In genomic region chr13:74006666-74007065, GRCh38 we compare ENCODE assay signal across 23 cellular contexts.
DNase-seq lines count a peak whose midpoint lies in the region; ATAC-seq, FAIRE-seq and TF ChIP-seq lines count a peak whose summit lies in the region.
"Had no signal": no experiment of that assay in that cellular context is flagged by ENCODE, and none has a peak within 500 bp of the region (broad histone marks: within the 10 kb centered on the region; RNA-seq: fewer than 3 reads in every experiment).

No MANE protein-coding gene starts in this region.

- no peak overlapping the region for H3K4me3 Mint-ChIP-seq in activated CD4-positive, alpha-beta T cell treated with anti-CD3 and anti-CD28 coated beads for 36 hours
- H3K4me3 Mint-ChIP-seq in astrocyte (ENCODE audit: unreplicated experiment), result no peak overlapping the region
- H3K4me3 Mint-ChIP-seq in naive thymus-derived CD4-positive, alpha-beta T cell, result peak overlapping the region in 4 of 10 donors; percentile 2 to 59 (median 20)
- H3K4me3 Mint-ChIP-seq: CD8-positive, alpha-beta memory T cell had no signal

- H3K4me1 ChIP-seq in HEK293 (ENCODE audit: control insufficient read depth, insufficient read depth, low read length) (no peaks in the 10 kb centered on the region), astrocyte (ENCODE audit: insufficient read depth, low read length) (no peaks in the 10 kb centered on the region)
- peaks cover 7 to 10% of the 10 kb centered on the region in 2 donors for H3K4me1 ChIP-seq in naive thymus-derived CD4-positive, alpha-beta T cell (ENCODE audit: control insufficient read depth in 2 of 2, insufficient read depth in 2 of 2, low read length in 2 of 2)

- H3K27me3 Mint-ChIP-seq in activated CD4-positive, alpha-beta T cell treated with anti-CD3 and anti-CD28 coated beads for 36 hours, result no peaks in the 10 kb centered on the region
- no peaks in the 10 kb centered on the region for H3K27me3 Mint-ChIP-seq in astrocyte (ENCODE audit: low read depth, unreplicated experiment)
- H3K27me3 Mint-ChIP-seq in naive thymus-derived CD4-positive, alpha-beta T cell, result no peaks in the 10 kb centered on the region
- H3K27me3 Mint-ChIP-seq: CD8-positive, alpha-beta memory T cell had no signal

- peak overlapping the region; percentile 10 for H3K27ac Mint-ChIP-seq in activated CD4-positive, alpha-beta T cell treated with anti-CD3 and anti-CD28 coated beads for 36 hours
- no peak overlapping the region for H3K27ac Mint-ChIP-seq in astrocyte (ENCODE audit: unreplicated experiment)
- H3K27ac Mint-ChIP-seq in naive thymus-derived CD4-positive, alpha-beta T cell, result peak overlapping the region in 7 of 9 donors; percentile 1 to 78 (median 39)

- H3K4me3 ChIP-seq in HEK293 (ENCODE audit: low read depth, low read length), result no peak overlapping the region
- H3K4me3 ChIP-seq in astrocyte (ENCODE audit: insufficient read depth, low read depth, low read length), result no peak overlapping the region
- H3K4me3 ChIP-seq in naive thymus-derived CD4-positive, alpha-beta T cell (ENCODE audit: low read length), result no peak overlapping the region
- H3K4me3 ChIP-seq: BLaER1 treated with 17β-estradiol and CSF1 and Interleukin-3, amounts not matched to agents 10 nM and 100 nM had no signal

- peaks cover 39% of the 10 kb centered on the region for H3K4me1 Mint-ChIP-seq in activated CD4-positive, alpha-beta T cell treated with anti-CD3 and anti-CD28 coated beads for 36 hours
- peaks cover 3% of the 10 kb centered on the region for H3K4me1 Mint-ChIP-seq in astrocyte (ENCODE audit: low read depth, unreplicated experiment)
- H3K4me1 Mint-ChIP-seq in naive thymus-derived CD4-positive, alpha-beta T cell, result peaks cover 19 to 85% (median 69%) of the 10 kb centered on the region in 7 donors

- FAIRE-seq in astrocyte (lab: Jason Lieb, UNC), result peak; percentile 9
- FAIRE-seq: RCC 7860 had no signal

- CTCF ChIA-PET in activated CD4-positive, alpha-beta T cell treated with anti-CD3 and anti-CD28 coated beads for 36 hours (lab: Charles Lee), result no interaction called here
- CTCF ChIA-PET in HEK293 (lab: Yijun Ruan, JAX), result no interaction called here
- CTCF ChIA-PET in naive thymus-derived CD4-positive, alpha-beta T cell (lab: Charles Lee), result no interaction called here

- ATAC-seq in activated CD4-positive, alpha-beta T cell treated with anti-CD3 and anti-CD28 coated beads for 36 hours, result no peak
- no peak for ATAC-seq in naive thymus-derived CD4-positive, alpha-beta T cell
- ATAC-seq in GM21381 (IDR thresholded peaks at IDR 0.05; ENCODE audit: unreplicated experiment), result no peak
- ATAC-seq in stimulated activated naive CD8-positive, alpha-beta T cell treated with anti-CD3 and anti-CD28 coated beads, Interleukin-15, Interleukin-2, amounts not matched to agents 100 U/mL and 50 U/mL, for 24 hours, result no peak

- H3K27me3 ChIP-seq in astrocyte (ENCODE audit: insufficient read depth, low read length), result no peaks in the 10 kb centered on the region
- H3K27me3 ChIP-seq in naive thymus-derived CD4-positive, alpha-beta T cell (ENCODE audit: control insufficient read depth in 2 of 2, insufficient read depth in 2 of 2, low read length in 2 of 2), result no peaks in the 10 kb centered on the region
- H3K27me3 ChIP-seq: BLaER1 treated with 17β-estradiol and CSF1 and Interleukin-3, amounts not matched to agents 10 nM and 100 nM had no signal

- intact Hi-C loops in activated CD4-positive, alpha-beta T cell treated with anti-CD3 and anti-CD28 coated beads for 36 hours (cut with DNase I, micrococcal nuclease), result no loop called here
- intact Hi-C loops in naive thymus-derived CD4-positive, alpha-beta T cell (cut with micrococcal nuclease), result loop anchor here in 1 of 2 donors (1.0 to 2.0 kb wide), 2 partner anchors 8 to 14 kb away; no protein-coding TSS in a partner anchor

- no peak overlapping the region for H3K9ac ChIP-seq in astrocyte (ENCODE audit: low read length)
- H3K9ac ChIP-seq: BLaER1 treated with 17β-estradiol and CSF1 and Interleukin-3, amounts not matched to agents 10 nM and 100 nM; KMS-11 had no signal

- H3K4me2 ChIP-seq in astrocyte (ENCODE audit: low read length), result no peak overlapping the region
- H3K4me2 ChIP-seq: BLaER1 treated with 17β-estradiol and CSF1 and Interleukin-3, amounts not matched to agents 10 nM and 100 nM; KMS-11 had no signal

- H4K20me1 ChIP-seq in astrocyte (ENCODE audit: insufficient read depth, low read length), result peaks cover 32% of the 10 kb centered on the region
- H4K20me1 ChIP-seq: BLaER1 treated with 17β-estradiol and CSF1 and Interleukin-3, amounts not matched to agents 10 nM and 100 nM had no signal

- H3K36me3 ChIP-seq in HEK293 (ENCODE audit: control insufficient read depth in 2 of 2, insufficient read depth in 1 of 2, low read length in 2 of 2) (no peaks in the 10 kb centered on the region), astrocyte (ENCODE audit: insufficient read depth, low read length) (no peaks in the 10 kb centered on the region)
- H3K36me3 ChIP-seq in naive thymus-derived CD4-positive, alpha-beta T cell (ENCODE audit: control insufficient read depth in 2 of 3, insufficient read depth in 3 of 3, low read length in 3 of 3), result no peaks in the 10 kb centered on the region

- H3K9me3 ChIP-seq in HEK293 (ENCODE audit: control insufficient read depth, insufficient read depth, low read depth, low read length), result no peaks in the 10 kb centered on the region
- H3K9me3 ChIP-seq in astrocyte (ENCODE audit: insufficient read depth, low read depth, low read length), result no peaks in the 10 kb centered on the region
- no peaks in the 10 kb centered on the region for H3K9me3 ChIP-seq in naive thymus-derived CD4-positive, alpha-beta T cell (ENCODE audit: control insufficient read depth in 2 of 3, low read length in 3 of 3)

- POLR2A ChIA-PET in activated CD4-positive, alpha-beta T cell treated with anti-CD3 and anti-CD28 coated beads for 36 hours (lab: Charles Lee), result no interaction called here
- POLR2A ChIA-PET in HEK293 (lab: Yijun Ruan, JAX), result no interaction called here
- POLR2A ChIA-PET in naive thymus-derived CD4-positive, alpha-beta T cell (lab: Charles Lee), result no interaction called here

- H3K9me3 Mint-ChIP-seq in activated CD4-positive, alpha-beta T cell treated with anti-CD3 and anti-CD28 coated beads for 36 hours (ENCODE audit: low read depth), result no peaks in the 10 kb centered on the region
- no peaks in the 10 kb centered on the region for H3K9me3 Mint-ChIP-seq in astrocyte (ENCODE audit: unreplicated experiment)
- no peaks in the 10 kb centered on the region for H3K9me3 Mint-ChIP-seq in naive thymus-derived CD4-positive, alpha-beta T cell
- H3K9me3 Mint-ChIP-seq: CD8-positive, alpha-beta memory T cell had no signal

- H3K36me3 Mint-ChIP-seq in activated CD4-positive, alpha-beta T cell treated with anti-CD3 and anti-CD28 coated beads for 36 hours (ENCODE audit: low read depth), result peaks cover 5% of the 10 kb centered on the region
- H3K36me3 Mint-ChIP-seq in astrocyte (ENCODE audit: low read depth, unreplicated experiment), result peaks cover 4% of the 10 kb centered on the region
- H3K36me3 Mint-ChIP-seq in naive thymus-derived CD4-positive, alpha-beta T cell, result peaks cover 0 to 21% (median 9%) of the 10 kb centered on the region in 5 donors

- DNase-seq in activated CD4-positive, alpha-beta T cell treated with anti-CD3 and anti-CD28 coated beads for 36 hours, result no peak
- DNase-seq in activated CD4-positive, alpha-beta T cell treated with anti-CD3 and anti-CD28 coated beads for 1 hour, result no peak
- DNase-seq in astrocyte (ENCODE audit: low read depth) (no peak), NCI-H146 treated with DMSO at 0.1 percent for 48 hours (lab: John Stamatoyannopoulos, UW; ENCODE audit: unreplicated experiment) (no peak)
- DNase-seq in naive thymus-derived CD4-positive, alpha-beta T cell, result no peak
- no peak for DNase-seq in stimulated activated naive CD8-positive, alpha-beta T cell treated with anti-CD3 and anti-CD28 coated beads, Interleukin-15, Interleukin-2, amounts not matched to agents 100 U/mL and 50 U/mL, for 24 hours
- DNase-seq: CD8-positive, alpha-beta memory T cell; GDM1; GOT3; HCEC 1CT; IMR-90; NCI-H1105; NCI-H187; NCI-H446; NCI-H526; OCI-M1; Right ventricle myocardium superior had no signal

- H2AFZ ChIP-seq in astrocyte (ENCODE audit: low read depth, low read length), result no peak overlapping the region

- TF ChIP-seq CTCF in HEK293 (tag by site-specific recombination; IDR thresholded peaks at IDR 0.05) (no peak), astrocyte (IDR thresholded peaks at IDR 0.05; ENCODE audit: insufficient read depth, low read depth, low read length) (no peak)

- H3K27ac ChIP-seq in HEK293 (ENCODE audit: extremely low read depth, low read depth, low read length) (no peak overlapping the region), astrocyte (ENCODE audit: low read depth, low read length) (no peak overlapping the region)
- H3K27ac ChIP-seq in naive thymus-derived CD4-positive, alpha-beta T cell (ENCODE audit: low read depth, low read length), result no peak overlapping the region
- H3K27ac ChIP-seq: 22Rv1; BLaER1 treated with 17β-estradiol and CSF1 and Interleukin-3, amounts not matched to agents 10 nM and 100 nM; KMS-11 had no signal

- peaks cover 48% of the 10 kb centered on the region for H3K79me2 ChIP-seq in astrocyte (ENCODE audit: insufficient read depth, low read length)

TF ChIP-seq in HEK293, 187 proteins besides CTCF, POLR2A, EP300 and RAD21:
- TF ChIP-seq ZNF114 (tag by site-specific recombination; IDR thresholded peaks at IDR 0.05), result no peak
- 0 out of 2 replicates have a peak, but pooled peaks have one; percentile 13 for TF ChIP-seq ZNF513 (tag by site-specific recombination; IDR thresholded peaks at IDR 0.05)
- peak; percentile 57 for TF ChIP-seq SCRT2 (tag by site-specific recombination; IDR thresholded peaks at IDR 0.05)
